Comparison of ENCODE assay signal across 8 cellular contexts in the genomic region with DNA sequence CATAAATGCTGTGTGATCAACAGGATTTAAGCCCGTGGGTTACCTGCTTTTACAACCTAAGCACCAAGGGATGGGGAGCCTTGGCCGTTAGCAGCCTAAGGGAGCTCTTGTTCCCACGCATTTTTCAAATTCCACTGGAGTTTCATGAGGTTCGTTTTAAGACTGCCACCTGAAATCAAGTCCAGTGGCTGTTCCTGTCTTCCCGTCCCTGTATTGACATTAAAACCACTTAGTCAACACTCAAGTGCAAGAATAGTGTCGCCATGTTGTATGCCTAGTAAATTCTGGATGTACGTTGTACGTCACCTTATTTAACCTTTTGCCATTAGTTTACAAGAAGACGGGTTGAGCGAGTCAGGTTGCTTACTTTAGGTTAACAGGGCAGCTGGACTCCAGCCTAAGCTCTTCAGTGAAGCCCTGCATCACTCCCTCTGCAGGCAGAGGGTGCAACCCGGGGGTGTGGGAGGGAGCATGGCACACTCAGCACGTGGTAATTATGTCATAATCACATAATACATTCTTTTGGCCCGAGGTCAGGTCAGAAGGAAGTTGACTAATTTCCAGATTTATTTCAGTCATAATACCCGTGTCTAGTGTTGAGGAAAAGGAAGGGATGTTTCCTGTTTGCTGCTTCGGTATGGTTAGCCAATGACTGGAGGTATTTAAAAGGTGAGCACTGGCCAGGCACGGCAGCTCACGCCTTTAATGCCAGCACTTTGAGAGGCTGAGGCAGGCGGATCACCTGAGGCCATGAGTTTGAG. TPM values are rescaled to one million over a fixed set of nuclear protein-coding genes. Genes with fewer than 3 reads are reported as not detected.
DNase-seq lines count a peak whose midpoint lies in the region; ATAC-seq, FAIRE-seq and TF ChIP-seq lines count a peak whose summit lies in the region.

No MANE protein-coding gene starts in this region.

- H4K20me1 ChIP-seq in fibroblast of lung (ENCODE audit: control insufficient read depth, extremely low read depth, insufficient read depth, low read length): no peaks in the 10 kb centered on the region

- no peak for TF ChIP-seq CTCF in A549 (IDR thresholded peaks at IDR 0.05)
- no peak for TF ChIP-seq CTCF in WTC11 (IDR thresholded peaks at IDR 0.05)
- peak; percentile 26 to 34 for TF ChIP-seq CTCF in fibroblast of lung (conservative IDR thresholded peaks at IDR 0.05 in 1 of 2, IDR thresholded peaks at IDR 0.05 in 1 of 2; ENCODE audit: low read depth in 1 of 2, low read length in 2 of 2)
- no peak for TF ChIP-seq CTCF in neutrophil (IDR thresholded peaks at IDR 0.05)

- peaks cover 30% of the 10 kb centered on the region for H3K79me2 ChIP-seq in fibroblast of lung (ENCODE audit: control insufficient read depth, insufficient read depth, low read length)

- peak overlapping the region; percentile 58 to 70 for H3K27ac ChIP-seq in A549
- peak overlapping the region; percentile 35 for H3K27ac ChIP-seq in fibroblast of lung (ENCODE audit: insufficient read depth, low read length)
- H3K27ac ChIP-seq in neutrophil: peak overlapping the region; percentile 82

- 14% methylated on average over 18 of the region's 18 CpGs for WGBS in A549 (ENCODE audit: missing lambda C conversion rate)

- no peak for TF ChIP-seq RAD21 in A549 (conservative IDR thresholded peaks at IDR 0.05 in 1 of 2, IDR thresholded peaks at IDR 0.05 in 1 of 2)

- no peak overlapping the region for H3K4me3 ChIP-seq in A549
- no peak overlapping the region for H3K4me3 ChIP-seq in fibroblast of lung (replicated peaks in 1 of 4; ENCODE audit: control extremely low read depth in 1 of 4, insufficient read depth in 1 of 4, low read depth in 3 of 4, low read length in 4 of 4)
- no peak overlapping the region for H3K4me3 ChIP-seq in neutrophil (ENCODE audit: low read depth in 1 of 2, low read length in 1 of 2)

- peaks cover 19% of the 10 kb centered on the region for H3K4me1 Mint-ChIP-seq in WTC11

- peaks cover 23% of the 10 kb centered on the region for H3K4me1 ChIP-seq in A549
- peaks cover 5% of the 10 kb centered on the region for H3K4me1 ChIP-seq in fibroblast of lung (ENCODE audit: control insufficient read depth, extremely low read depth, insufficient read depth, low read length)
- peaks cover 15 to 21% of the 10 kb centered on the region in 2 experiments for H3K4me1 ChIP-seq in neutrophil (ENCODE audit: control insufficient read depth in 1 of 2, insufficient read depth in 1 of 2, low read depth in 1 of 2, low read length in 1 of 2)

- H3K9ac ChIP-seq in fibroblast of lung (ENCODE audit: insufficient read depth, low read length): no peak overlapping the region

- H3K4me3 Mint-ChIP-seq in WTC11: no peak overlapping the region

- TF ChIP-seq POLR2A in A549 (IDR thresholded peaks at IDR 0.05; ENCODE audit: low read length): no peak

- H2AFZ ChIP-seq in fibroblast of lung (ENCODE audit: low read length): no peak overlapping the region

- DNase-seq in A549 (ENCODE audit: low read depth in 1 of 2, low spot score in 1 of 2): peak; percentile 34 to 88
- peak; percentile 44 for DNase-seq in KG1 (lab: John Stamatoyannopoulos, UW)
- no peak for DNase-seq in WTC11 (ENCODE audit: low spot score)
- peak; percentile 88 to 94 for DNase-seq in fibroblast of lung (ENCODE audit: low read depth in 2 of 2)
- DNase-seq in GM19238 (ENCODE audit: insufficient read length, low spot score): no peak
- no peak for DNase-seq in superior temporal gyrus (ENCODE audit: extremely low spot score)

- H3K4me2 ChIP-seq in A549 (peak overlapping the region; percentile 65), fibroblast of lung (ENCODE audit: extremely low read depth, insufficient read depth, low read length) (peak overlapping the region; percentile 26)

- H3K36me3 Mint-ChIP-seq in WTC11: no peaks in the 10 kb centered on the region

- ATAC-seq in A549: peak; percentile 92 to 94
- ATAC-seq in GM18508 (IDR thresholded peaks at IDR 0.05; ENCODE audit: insufficient read depth, unreplicated experiment): peak; percentile 51
- peak; percentile 66 for ATAC-seq in WTC11

- H3K27me3 Mint-ChIP-seq in WTC11 (ENCODE audit: low read depth): no peaks in the 10 kb centered on the region

- FAIRE-seq in A549 (lab: Jason Lieb, UNC): no peak

- no peaks in the 10 kb centered on the region for H3K9me3 Mint-ChIP-seq in WTC11

- H3K9me3 ChIP-seq in A549 (no peaks in the 10 kb centered on the region; the same call in 2 of the 3 replicates), fibroblast of lung (ENCODE audit: control insufficient read depth, insufficient read depth, low read depth, low read length) (no peaks in the 10 kb centered on the region), neutrophil (no peaks in the 10 kb centered on the region)

- POLR2A ChIA-PET in A549 (lab: Yijun Ruan, JAX): interaction anchor here (0.6 kb wide), 1 partner anchor 67 kb away, joined by 3 read pairs; no protein-coding TSS in a partner anchor
- POLR2A ChIA-PET in WTC11 (lab: Charles Lee): no interaction called here

- TF ChIP-seq EP300 in A549 (IDR thresholded peaks at IDR 0.05): no peak

- H3K27ac Mint-ChIP-seq in WTC11: peak overlapping the region; percentile 17; the same call in 1 of the 2 replicates

- CTCF ChIA-PET in A549 (lab: Yijun Ruan, JAX): no interaction called here
- CTCF ChIA-PET in WTC11 (lab: Charles Lee): interaction anchor here (1.3 kb wide), 1 partner anchor 11 kb away, joined by 3 read pairs; no protein-coding TSS in a partner anchor

- H3K36me3 ChIP-seq in fibroblast of lung (ENCODE audit: control insufficient read depth, insufficient read depth, low read length) (no peaks in the 10 kb centered on the region), neutrophil (no peaks in the 10 kb centered on the region)

- H3K27me3 ChIP-seq in fibroblast of lung (ENCODE audit: control insufficient read depth, insufficient read depth, low read length) (no peaks in the 10 kb centered on the region), neutrophil (no peaks in the 10 kb centered on the region)

TF ChIP-seq in A549, 52 proteins besides CTCF, POLR2A, EP300 and RAD21 (continues in another document):
- TF ChIP-seq, protein P1, sequence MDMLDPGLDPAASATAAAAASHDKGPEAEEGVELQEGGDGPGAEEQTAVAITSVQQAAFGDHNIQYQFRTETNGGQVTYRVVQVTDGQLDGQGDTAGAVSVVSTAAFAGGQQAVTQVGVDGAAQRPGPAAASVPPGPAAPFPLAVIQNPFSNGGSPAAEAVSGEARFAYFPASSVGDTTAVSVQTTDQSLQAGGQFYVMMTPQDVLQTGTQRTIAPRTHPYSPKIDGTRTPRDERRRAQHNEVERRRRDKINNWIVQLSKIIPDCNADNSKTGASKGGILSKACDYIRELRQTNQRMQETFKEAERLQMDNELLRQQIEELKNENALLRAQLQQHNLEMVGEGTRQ (IDR thresholded peaks at IDR 0.05): peak; percentile 73
- TF ChIP-seq ESRRA (IDR thresholded peaks at IDR 0.05; ENCODE audit: borderline replicate concordance, low read length): no peak

TF ChIP-seq in WTC11, 78 proteins besides CTCF, POLR2A, EP300 and RAD21:
- TF ChIP-seq, protein P2, sequence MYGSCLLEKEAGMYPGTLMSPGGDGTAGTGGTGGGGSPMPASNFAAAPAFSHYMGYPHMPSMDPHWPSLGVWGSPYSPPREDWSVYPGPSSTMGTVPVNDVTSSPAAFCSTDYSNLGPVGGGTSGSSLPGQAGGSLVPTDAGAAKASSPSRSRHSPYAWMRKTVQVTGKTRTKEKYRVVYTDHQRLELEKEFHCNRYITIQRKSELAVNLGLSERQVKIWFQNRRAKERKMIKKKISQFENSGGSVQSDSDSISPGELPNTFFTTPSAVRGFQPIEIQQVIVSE (CRISPR knock-in tag; IDR thresholded peaks at IDR 0.05; ENCODE audit: borderline replicate concordance): no peak
TF ChIP-seq in WTC11: peak in this region for 0.

RNA-seq across cellular contexts. Expression of a gene that starts 42.5 kb away (rescaled TPM):
- polyA plus RNA-seq in A549 (2011; rRNA removed) (19.8 and 23.0 TPM in 2 replicates), A549 (2017; fragmentation: RNase III; extraction: RNeasy Plus Mini Kit Qiagen cat#74134 plus additional on column Dnase treatment) (7.3 to 7.9 TPM (median 7.5 TPM) in 3 replicates), fibroblast of lung (20.2 and 33.9 TPM in 2 replicates)
- 4.4 and 5.2 TPM in 2 replicates for polyA plus RNA-seq in A549 (2012; cell fraction: cytosol; rRNA removed)
- 3.9 and 6.6 TPM in 2 replicates for polyA plus RNA-seq in A549 (2012; cell fraction: nucleus; rRNA removed)
- 20.5 and 39.5 TPM in 2 replicates for polyA minus RNA-seq in A549 (2011; rRNA and poly(A)+ RNA removed)
- total RNA-seq in WTC11 (2021) (17.2 to 18.4 TPM (median 17.5 TPM) in 3 replicates), fibroblast of lung (20.0 and 26.9 TPM in 2 replicates)
- 12.6 and 18.7 TPM in 2 replicates for polyA plus RNA-seq in fibroblast of lung (2012)
- 5.6 and 11.3 TPM in 2 replicates for polyA minus RNA-seq in fibroblast of lung (ENCODE audit: low replicate concordance)

RNA-seq across cellular contexts. Expression of a gene that starts 42.7 kb away (rescaled TPM):
- polyA plus RNA-seq in A549 (2011; rRNA removed): 36.7 and 59.9 TPM in 2 replicates
- 18.1 and 20.2 TPM in 2 replicates for polyA plus RNA-seq in A549 (2012; cell fraction: cytosol; rRNA removed)
- 13.5 and 17.9 TPM in 2 replicates for polyA plus RNA-seq in A549 (2012; cell fraction: nucleus; rRNA removed)
- polyA plus RNA-seq in A549 (2017; fragmentation: RNase III; extraction: RNeasy Plus Mini Kit Qiagen cat#74134 plus additional on column Dnase treatment): 27.7 to 30.6 TPM (median 28.7 TPM) in 3 replicates
- polyA minus RNA-seq in A549 (2011; rRNA and poly(A)+ RNA removed): 7.5 and 9.0 TPM in 2 replicates
- 16.1 to 17.3 TPM (median 16.5 TPM) in 3 replicates for total RNA-seq in WTC11 (2021)
- total RNA-seq in fibroblast of lung: 14.9 and 15.9 TPM in 2 replicates
- polyA plus RNA-seq in fibroblast of lung: 20.1 and 22.3 TPM in 2 replicates
- polyA plus RNA-seq in fibroblast of lung (2012): 12.9 and 14.7 TPM in 2 replicates
- 0.94 and 1.4 TPM in 2 replicates for polyA minus RNA-seq in fibroblast of lung (ENCODE audit: low replicate concordance)

Comparison
In these comparisons a context has a peak if more than half of its experiments do, and no peak if none do; other contexts are left out.
1. DNase-seq: peak in A549 (2 of 2), KG1 (single experiment) and fibroblast of lung (2 of 2); none in WTC11 (single experiment), GM19238 (single experiment) and superior temporal gyrus (single experiment).
2. CTCF ChIP-seq: peak in fibroblast of lung (2 of 2); none in A549 (single experiment), WTC11 (single experiment) and neutrophil (single experiment).
3. Peak in every context shown above with its lines, with median percentiles within 50 percentile points of each other: ATAC-seq and H3K27ac ChIP-seq.